Comparison of ENCODE assay signal across 33 cellular contexts in genomic region chr20:63468421-63468820, GRCh38. TPM values are rescaled to one million over a fixed set of nuclear protein-coding genes. Genes with fewer than 3 reads are reported as not detected.
"Had no signal": no experiment of that assay in that cellular context is flagged by ENCODE, and none has a peak within 500 bp of the region (broad histone marks: within the 10 kb centered on the region; RNA-seq: fewer than 3 reads in every experiment).

No MANE protein-coding gene starts in this region.

- H3K27ac ChIP-seq: epithelial cell of prostate, gastrocnemius medialis, heart left ventricle, hepatocyte, prostate gland, right atrium auricular region, suprapubic skin, transverse colon, vagina had no signal

- H3K36me3 Mint-ChIP-seq: naive thymus-derived CD4-positive, alpha-beta T cell had no signal

- H3K27ac Mint-ChIP-seq: endodermal cell; naive thymus-derived CD4-positive, alpha-beta T cell; nephron; stimulated activated naive CD8-positive, alpha-beta T cell treated with anti-CD3 and anti-CD28 coated beads, Interleukin-15, amount 100 ng/mL, for 72 hours had no signal

- H3K79me2 ChIP-seq: hepatocyte had no signal

- H3K36me3 ChIP-seq: gastrocnemius medialis, heart left ventricle, prostate gland, right atrium auricular region, suprapubic skin, transverse colon, vagina had no signal

- H3K4me2 ChIP-seq: hepatocyte, smooth muscle cell had no signal

- FAIRE-seq: colon, kidney had no signal

- H3K9me3 ChIP-seq: gastrocnemius medialis, heart left ventricle, prostate gland, right atrium auricular region, suprapubic skin, transverse colon, vagina had no signal

- DNase-seq: effector CD8-positive, alpha-beta T cell; endodermal cell; foreskin fibroblast; gastrocnemius medialis; heart left ventricle; kidney; mesenchymal stem cell; midbrain; naive thymus-derived CD4-positive, alpha-beta T cell; stimulated activated CD4-positive, alpha-beta T cell treated with anti-CD3 and anti-CD28 coated beads, Interleukin-12 subunit alpha, Interleukin-12 subunit beta, amount 100 ng/mL, for 4 hours; stimulated activated CD4-positive, alpha-beta T cell treated with anti-CD3 and anti-CD28 coated beads, Interleukin-1b, Interleukin-23, amount 100 ng/mL, for 48 hours; stimulated activated CD4-positive, alpha-beta T cell treated with anti-CD3 and anti-CD28 coated beads, Interleukin-4, amount 100 ng/mL, for 1 hour; stimulated activated CD8-positive, alpha-beta memory T cell treated with anti-CD3 and anti-CD28 coated beads, Interleukin-4, amount 100 ng/mL, for 48 hours; stimulated activated naive CD4-positive, alpha-beta T cell; stimulated activated naive CD8-positive, alpha-beta T cell treated with anti-CD3 and anti-CD28 coated beads, Interleukin-15, amount 100 ng/mL, for 72 hours; transverse colon had no signal

- H3K4me3 ChIP-seq: gastrocnemius medialis, heart left ventricle, hepatocyte, prostate gland, right atrium auricular region, smooth muscle cell, suprapubic skin, transverse colon, vagina had no signal

- H2AFZ ChIP-seq: hepatocyte had no signal

- H3K4me3 Mint-ChIP-seq: endodermal cell; naive thymus-derived CD4-positive, alpha-beta T cell; nephron; stimulated activated naive CD8-positive, alpha-beta T cell treated with anti-CD3 and anti-CD28 coated beads, Interleukin-15, amount 100 ng/mL, for 72 hours had no signal

- H3K9me3 Mint-ChIP-seq: endodermal cell; naive thymus-derived CD4-positive, alpha-beta T cell; nephron; stimulated activated naive CD8-positive, alpha-beta T cell treated with anti-CD3 and anti-CD28 coated beads, Interleukin-15, amount 100 ng/mL, for 72 hours had no signal

- H3K4me1 Mint-ChIP-seq: endodermal cell, nephron had no signal

- ATAC-seq: esophagus mucosa; gastrocnemius medialis; heart left ventricle; left lobe of liver; naive thymus-derived CD4-positive, alpha-beta T cell; sciatic nerve; stimulated activated naive CD8-positive, alpha-beta T cell treated with anti-CD3 and anti-CD28 coated beads, Interleukin-15, amount 100 ng/mL, for 72 hours had no signal

RNA-seq across cellular contexts. Expression of gene KCNQ2, which starts 4.0 kb away (rescaled TPM):
- total RNA-seq: esophagus mucosa, gastrocnemius medialis, glomerular endothelial cell, left lobe of liver, lower leg skin, lung microvascular endothelial cell, osteocyte, right atrium auricular region, sciatic nerve, ureter had no signal
- polyA plus RNA-seq: heart left ventricle; naive thymus-derived CD4-positive, alpha-beta T cell had no signal
